Comparison of ENCODE assay signal across 1 cellular context in genomic region chr19:17889609-17890214, GRCh38.
TF ChIP-seq lines count a peak whose summit lies in the region.

No MANE protein-coding gene starts in this region.

TF ChIP-seq in WTC11, 78 proteins besides CTCF, POLR2A, EP300 and RAD21 (continued from another document):
- TF ChIP-seq ATF2 (CRISPR knock-in tag; IDR thresholded peaks at IDR 0.05; ENCODE audit: borderline replicate concordance, low read depth) (no peak), ATF1 (CRISPR knock-in tag; IDR thresholded peaks at IDR 0.05) (no peak), AFF4 (CRISPR knock-in tag; IDR thresholded peaks at IDR 0.05; ENCODE audit: borderline replicate concordance) (no peak), FOXP4 (CRISPR knock-in tag; IDR thresholded peaks at IDR 0.05) (peak; percentile 64; the same call in 1 of the 2 replicates), ETV6 (CRISPR knock-in tag; IDR thresholded peaks at IDR 0.05) (peak; percentile 79), CREB1 (CRISPR knock-in tag; IDR thresholded peaks at IDR 0.05) (0 out of 2 replicates have a peak, but pooled peaks have one; percentile 18), ZMAT4 (CRISPR knock-in tag; IDR thresholded peaks at IDR 0.05) (no peak), ZNF423 (CRISPR knock-in tag; IDR thresholded peaks at IDR 0.05) (no peak), HMGA2 (CRISPR knock-in tag; IDR thresholded peaks at IDR 0.05) (no peak), SMAD4 (CRISPR knock-in tag; IDR thresholded peaks at IDR 0.05) (no peak), STAT6 (CRISPR knock-in tag; conservative IDR thresholded peaks at IDR 0.05; ENCODE audit: low read depth) (no peak), CBFB (CRISPR knock-in tag; IDR thresholded peaks at IDR 0.05; ENCODE audit: low read depth) (no peak), RORB (CRISPR knock-in tag; IDR thresholded peaks at IDR 0.05) (no peak), OVOL2 (CRISPR knock-in tag; IDR thresholded peaks at IDR 0.05; ENCODE audit: borderline replicate concordance) (no peak), NFE2L1 (CRISPR knock-in tag; IDR thresholded peaks at IDR 0.05) (no peak), FOXK1 (CRISPR knock-in tag; IDR thresholded peaks at IDR 0.05) (peak; percentile 54; the same call in 1 of the 2 replicates), NR2C2 (CRISPR knock-in tag; IDR thresholded peaks at IDR 0.05) (no peak), FOXP1 (CRISPR knock-in tag; IDR thresholded peaks at IDR 0.05; ENCODE audit: borderline replicate concordance) (no peak), PRRX2 (CRISPR knock-in tag; IDR thresholded peaks at IDR 0.05) (no peak), ARID4B (CRISPR knock-in tag; IDR thresholded peaks at IDR 0.05; ENCODE audit: borderline replicate concordance) (peak; percentile 52; the same call in 1 of the 2 replicates), MYBL2 (CRISPR knock-in tag; IDR thresholded peaks at IDR 0.05) (no peak), FOXJ3 (CRISPR knock-in tag; IDR thresholded peaks at IDR 0.05; ENCODE audit: borderline replicate concordance) (no peak), IRF1 (CRISPR knock-in tag; IDR thresholded peaks at IDR 0.05) (peak; percentile 71; the same call in 1 of the 2 replicates), TEAD4 (CRISPR knock-in tag; IDR thresholded peaks at IDR 0.05) (0 out of 2 replicates have a peak, but pooled peaks have one; percentile 25)
TF ChIP-seq in WTC11: peak in this region for 9.
